Comparison of ENCODE assay signal across 8 cellular contexts in the genomic region with DNA sequence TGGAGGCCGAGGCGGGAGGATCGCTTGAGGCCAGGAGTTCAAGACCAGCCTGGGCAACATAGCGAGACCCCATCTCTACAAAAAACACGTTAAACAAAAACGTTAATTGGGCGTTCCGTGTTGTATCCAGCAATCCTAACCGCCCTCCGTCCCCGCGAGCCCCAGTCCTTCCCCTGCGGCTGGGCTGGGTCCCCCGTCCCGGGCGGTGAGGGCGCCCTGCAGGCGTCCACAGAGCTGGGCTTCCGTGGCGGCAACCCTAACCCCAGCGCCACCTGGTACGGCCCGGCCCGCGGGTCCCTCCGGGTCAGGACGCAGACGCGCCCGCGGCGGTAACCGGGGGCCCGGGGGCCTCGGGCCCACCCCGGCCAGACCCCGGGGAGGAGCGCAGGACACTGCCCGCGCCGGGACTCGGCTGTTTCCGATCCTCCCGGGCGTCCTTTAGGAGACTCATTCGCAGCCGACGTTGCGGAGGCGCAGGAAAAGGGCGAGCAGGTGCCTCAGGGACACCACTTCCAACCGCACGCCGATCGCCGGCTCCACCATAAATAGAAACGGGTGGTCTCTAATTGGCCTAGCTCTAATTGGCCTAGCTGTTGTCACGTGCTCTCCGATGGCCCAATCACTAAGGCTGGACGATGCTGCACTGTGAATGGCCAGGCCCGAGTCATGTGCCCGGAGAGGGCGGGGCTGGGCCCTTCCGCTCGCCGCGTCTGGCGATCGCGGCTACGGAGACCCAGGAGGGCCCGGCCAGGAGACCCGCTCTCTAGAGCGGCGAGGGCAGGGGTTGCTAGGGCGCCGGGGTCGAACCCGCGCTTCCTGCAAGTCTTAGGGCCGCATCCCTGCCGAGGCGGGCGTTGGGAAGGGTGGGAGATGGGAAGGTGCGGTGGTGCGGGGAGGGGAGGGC. TPM values are rescaled to one million over a fixed set of nuclear protein-coding genes. Genes with fewer than 3 reads are reported as not detected.
DNase-seq lines count a peak whose midpoint lies in the region; ATAC-seq, FAIRE-seq and TF ChIP-seq lines count a peak whose summit lies in the region.

No MANE protein-coding gene starts in this region.

- peak overlapping the region; percentile 78 for H3K4me3 Mint-ChIP-seq in activated CD4-positive, alpha-beta T cell treated with anti-CD3 and anti-CD28 coated beads for 36 hours

- no peak for TF ChIP-seq CTCF in BE2C (IDR thresholded peaks at IDR 0.05; ENCODE audit: low read depth, low read length)

- H3K36me3 ChIP-seq in BE2C, result no peaks in the 10 kb centered on the region

- H3K4me3 ChIP-seq in BE2C (ENCODE audit: low read depth, low read length), result peak overlapping the region; percentile 76

- no peaks in the 10 kb centered on the region for H3K27me3 ChIP-seq in BE2C

- peak overlapping the region; percentile 98 for H3K27ac ChIP-seq in cingulate gyrus (ENCODE audit: low read depth, low read length)

- CTCF ChIA-PET in activated CD4-positive, alpha-beta T cell treated with anti-CD3 and anti-CD28 coated beads for 36 hours (lab: Charles Lee), result interaction anchor here (0.7 to 1.5 kb wide), 6 partner anchors 9 to 630 kb away, joined by 3 to 5 read pairs (median 4); partner anchors contain the start of gene CD7

- intact Hi-C loops in activated CD4-positive, alpha-beta T cell treated with anti-CD3 and anti-CD28 coated beads for 36 hours (cut with DNase I, micrococcal nuclease), result loop anchor here (1.0 to 10.0 kb wide), 8 partner anchors 19 to 778 kb away; partner anchors contain the start of genes ACTG1 (in 1 of the 2), CSNK1D (in 1 of the 2), MAFG (in 1 of the 2) and SLC16A3 (in 1 of the 2)

- peaks cover 6% of the 10 kb centered on the region for H3K4me1 ChIP-seq in BE2C

- H3K36me3 Mint-ChIP-seq in activated CD4-positive, alpha-beta T cell treated with anti-CD3 and anti-CD28 coated beads for 36 hours (ENCODE audit: low read depth), result peaks cover 16% of the 10 kb centered on the region

- peak; percentile 91 for ATAC-seq in HG03442 (IDR thresholded peaks at IDR 0.05; ENCODE audit: unreplicated experiment)
- ATAC-seq in activated CD4-positive, alpha-beta T cell treated with anti-CD3 and anti-CD28 coated beads for 36 hours, result peak; percentile 89

- H3K9me3 Mint-ChIP-seq in activated CD4-positive, alpha-beta T cell treated with anti-CD3 and anti-CD28 coated beads for 36 hours (ENCODE audit: low read depth), result peaks cover 2% of the 10 kb centered on the region

- no peaks in the 10 kb centered on the region for H3K27me3 Mint-ChIP-seq in activated CD4-positive, alpha-beta T cell treated with anti-CD3 and anti-CD28 coated beads for 36 hours

- peak; percentile 96 for FAIRE-seq in GM19239 (lab: Jason Lieb, UNC)

- H3K9me3 ChIP-seq in BE2C, result no peaks in the 10 kb centered on the region

- H3K4me1 Mint-ChIP-seq in activated CD4-positive, alpha-beta T cell treated with anti-CD3 and anti-CD28 coated beads for 36 hours, result peaks cover 71% of the 10 kb centered on the region

- DNase-seq in BE2C (peak; percentile 98), GM19239 (ENCODE audit: insufficient read length, low spot score) (peak; percentile 99), NCI-H510A treated with DMSO at 0.1 percent for 48 hours (lab: John Stamatoyannopoulos, UW) (peak; percentile 97), kidney tubule cell (ENCODE audit: low spot score) (peak; percentile 98)
- peak; percentile 96 for DNase-seq in activated CD4-positive, alpha-beta T cell treated with anti-CD3 and anti-CD28 coated beads for 36 hours
- DNase-seq in stimulated activated CD4-positive, alpha-beta T cell treated with anti-CD3 and anti-CD28 coated beads, Interleukin-1b, Interleukin-23, amount 100 ng/mL, for 1 hour (ENCODE audit: low read depth in 2 of 2), result peak; percentile 69 to 84

- POLR2A ChIA-PET in activated CD4-positive, alpha-beta T cell treated with anti-CD3 and anti-CD28 coated beads for 36 hours (lab: Charles Lee), result interaction anchor here (0.6 to 2.5 kb wide), 9 partner anchors 9 to 1171 kb away, joined by 3 to 12 read pairs (median 10); partner anchors contain the start of genes CD7 and CSNK1D

- peak overlapping the region; percentile 85 for H3K27ac Mint-ChIP-seq in activated CD4-positive, alpha-beta T cell treated with anti-CD3 and anti-CD28 coated beads for 36 hours

RNA-seq across cellular contexts. Expression of gene CSNK1D, which starts 19.0 kb away (rescaled TPM):
- polyA plus RNA-seq in BE2C (2012; ENCODE audit: insufficient read depth, insufficient read length, low read depth), result 264 TPM
- 100 to 1,000 TPM; 118 to 182 TPM for total RNA-seq in activated CD4-positive, alpha-beta T cell treated with anti-CD3 and anti-CD28 coated beads for 36 hours

RNA-seq across cellular contexts. Expression of gene CD7, which starts 24.9 kb away (rescaled TPM):
- 0.46 TPM for polyA plus RNA-seq in BE2C (2012; ENCODE audit: insufficient read depth, insufficient read length, low read depth)
- 100 to 1,000 TPM; 614 to 725 TPM for total RNA-seq in activated CD4-positive, alpha-beta T cell treated with anti-CD3 and anti-CD28 coated beads for 36 hours

RNA-seq across cellular contexts. Expression of gene SECTM1, which starts 41.1 kb away (rescaled TPM):
- 0.42 TPM for polyA plus RNA-seq in BE2C (2012; ENCODE audit: insufficient read depth, insufficient read length, low read depth)
- total RNA-seq in activated CD4-positive, alpha-beta T cell treated with anti-CD3 and anti-CD28 coated beads for 36 hours, result 10 to 100 TPM in 1 of 2 experiments, 1 to 10 TPM in 1; 9.0 to 10.9 TPM

Comparison
In these comparisons a context has a peak if more than half of its experiments do, and no peak if none do; other contexts are left out.
1. Peak in every context shown above with its lines: DNase-seq, ATAC-seq, H3K4me3 ChIP-seq and H3K27ac ChIP-seq.